10 cellular contexts compared by ENCODE assay signal in genomic region chr3:61682671-61683408, GRCh38.
DNase-seq lines count a peak whose midpoint lies in the region; ATAC-seq, FAIRE-seq and TF ChIP-seq lines count a peak whose summit lies in the region.
"Had no signal": no experiment of that assay in that cellular context is flagged by ENCODE, and none has a peak within 500 bp of the region (broad histone marks: within the 10 kb centered on the region; RNA-seq: fewer than 3 reads in every experiment).

No MANE protein-coding gene starts in this region.

- no peak for TF ChIP-seq CTCF in D721Med (IDR thresholded peaks at IDR 0.05; ENCODE audit: insufficient read depth, missing control alignments)
- TF ChIP-seq CTCF in mammary epithelial cell (conservative IDR thresholded peaks at IDR 0.05 in 1 of 2, IDR thresholded peaks at IDR 0.05 in 1 of 2; ENCODE audit: extremely low read depth in 1 of 2, insufficient read depth in 1 of 2, low read depth in 1 of 2, low read length in 2 of 2): no peak
- TF ChIP-seq CTCF in psoas muscle (IDR thresholded peaks at IDR 0.05): no peak

- CTCF ChIA-PET in mammary epithelial cell (lab: Charles Lee; ENCODE audit: low non-redundant PET): no interaction called here

- FAIRE-seq in D721Med (lab: Jason Lieb, UNC): peak; percentile 99
- FAIRE-seq: colon had no signal

- no peak overlapping the region for H3K4me3 ChIP-seq in mammary epithelial cell (replicated peaks in 1 of 3; ENCODE audit: insufficient read depth in 1 of 3, low read depth in 2 of 3, low read length in 3 of 3)
- no peak overlapping the region for H3K4me3 ChIP-seq in psoas muscle

- peak overlapping the region; percentile 11 for H3K27ac ChIP-seq in mammary epithelial cell (ENCODE audit: insufficient read depth, low read depth, low read length)
- H3K27ac ChIP-seq in psoas muscle: peak overlapping the region; percentile 21

- H3K9me3 Mint-ChIP-seq in immature natural killer cell: peaks cover 0 to 12% (median 2%) of the 10 kb centered on the region in 6 donors
- H3K9me3 Mint-ChIP-seq: activated T-helper 1 cell treated with anti-CD3 and anti-CD28 coated beads, Interleukin-12 subunit alpha, Interleukin-12 subunit beta, Interleukin-2, Interleukin-4 antibody, amounts not matched to agents 30 ng/mL and 10 ng/mL and 1 ng/mL, durations not matched to agents 14 hours and 24 hours and 36 hours had no signal

- dilution Hi-C loops in mammary epithelial cell (cut with HindIII; ENCODE audit: low sequenced_read_pairs): no loop called here

- TF ChIP-seq POLR2A in GM18505 (IDR thresholded peaks at IDR 0.05; ENCODE audit: borderline replicate concordance, extremely low read depth, insufficient read depth, insufficient read length): no peak

- DNase-seq in D721Med (ENCODE audit: insufficient read length, low spot score): no peak
- peak; percentile 88 for DNase-seq in NCI-H146 (lab: John Stamatoyannopoulos, UW)
- DNase-seq in mammary epithelial cell: peak; percentile 48
- no peak for DNase-seq in psoas muscle
- DNase-seq in immature natural killer cell: no peak
- DNase-seq in NCI-H2029 (lab: John Stamatoyannopoulos, UW): no peak

- H3K4me1 Mint-ChIP-seq in immature natural killer cell: no peaks in the 10 kb centered on the region

- H3K36me3 Mint-ChIP-seq in immature natural killer cell: peaks cover 0 to 3% (median 0%) of the 10 kb centered on the region in 3 donors

- no peak overlapping the region for H3K4me3 Mint-ChIP-seq in immature natural killer cell
- H3K4me3 Mint-ChIP-seq: activated T-helper 1 cell treated with anti-CD3 and anti-CD28 coated beads, Interleukin-12 subunit alpha, Interleukin-12 subunit beta, Interleukin-2, Interleukin-4 antibody, amounts not matched to agents 30 ng/mL and 10 ng/mL and 1 ng/mL, durations not matched to agents 14 hours and 24 hours and 36 hours had no signal

- no peak overlapping the region for H3K4me2 ChIP-seq in mammary epithelial cell (ENCODE audit: insufficient read depth, low read depth, low read length)

- ATAC-seq in psoas muscle: peak; percentile 26 to 61 (median 54)
- ATAC-seq in HG02623 (IDR thresholded peaks at IDR 0.05; ENCODE audit: unreplicated experiment): no peak
- ATAC-seq in GM18505 (IDR thresholded peaks at IDR 0.05; ENCODE audit: unreplicated experiment): no peak

- peaks cover 17% of the 10 kb centered on the region for H3K79me2 ChIP-seq in mammary epithelial cell (ENCODE audit: insufficient read depth, low read length)

- H3K27ac Mint-ChIP-seq in immature natural killer cell: no peak overlapping the region
- H3K27ac Mint-ChIP-seq: activated T-helper 1 cell treated with anti-CD3 and anti-CD28 coated beads, Interleukin-12 subunit alpha, Interleukin-12 subunit beta, Interleukin-2, Interleukin-4 antibody, amounts not matched to agents 30 ng/mL and 10 ng/mL and 1 ng/mL, durations not matched to agents 14 hours and 24 hours and 36 hours had no signal

- no peaks in the 10 kb centered on the region for H4K20me1 ChIP-seq in mammary epithelial cell (ENCODE audit: insufficient read depth, low read length)

- no TSS peak for BruUV-seq in mammary epithelial cell (replicated peaks; lab: Mats Ljungman, UMichigan)

- H3K4me1 ChIP-seq in mammary epithelial cell (ENCODE audit: insufficient read depth, low read length) (peaks cover 33% of the 10 kb centered on the region), psoas muscle (peaks cover 35% of the 10 kb centered on the region)

- in situ Hi-C loops in mammary epithelial cell (cut with MboI; ENCODE audit: low sequenced_read_pairs in 2 of 2): no loop called here

- WGBS in mammary epithelial cell (ENCODE audit: low coverage, missing lambda C conversion rate): 66% methylated on average over 8 of the region's 8 CpGs
- WGBS in psoas muscle, 3 donors: 45 to 65% (median 56%) methylated on average over 8 of the region's 8 CpGs

- peaks cover 1 to 4% (median 2%) of the 10 kb centered on the region in 3 donors for H3K27me3 Mint-ChIP-seq in immature natural killer cell (ENCODE audit: low read depth in 3 of 3)

- intact Hi-C loops in mammary epithelial cell (cut with micrococcal nuclease) (no loop called here), psoas muscle (cut with DNase I) (loop anchor here in 1 of 2 donors (10.0 kb wide), 1 partner anchor 118 kb away; the partner anchor contains the start of gene PTPRG)

- no peaks in the 10 kb centered on the region for H3K9me3 ChIP-seq in mammary epithelial cell (replicated peaks; ENCODE audit: insufficient read depth, low read length)
- no peaks in the 10 kb centered on the region for H3K9me3 ChIP-seq in psoas muscle

- H3K27me3 ChIP-seq in mammary epithelial cell (ENCODE audit: insufficient read depth, low read length) (no peaks in the 10 kb centered on the region), psoas muscle (ENCODE audit: insufficient read depth in 3 of 3, low read length in 2 of 3) (no peaks in the 10 kb centered on the region)

- no peak overlapping the region for H3K9ac ChIP-seq in mammary epithelial cell (ENCODE audit: insufficient read depth, low read length)

- H3K36me3 ChIP-seq in mammary epithelial cell (ENCODE audit: insufficient read depth, low read length) (no peaks in the 10 kb centered on the region), psoas muscle (ENCODE audit: insufficient read depth in 1 of 2, low read depth in 1 of 2) (no peaks in the 10 kb centered on the region)

- H2AFZ ChIP-seq in mammary epithelial cell (ENCODE audit: low read depth, low read length): no peak overlapping the region

Comparison
In these comparisons a context has a peak if more than half of its experiments do, and no peak if none do; other contexts are left out.
1. DNase-seq: peak in NCI-H146 (single experiment) and mammary epithelial cell (single experiment); none in D721Med (single experiment), psoas muscle (0 of 2), immature natural killer cell (0 of 3) and NCI-H2029 (single experiment).
2. ATAC-seq: peak in psoas muscle (4 of 4); none in HG02623 (single experiment) and GM18505 (single experiment).